In the genomic region with DNA sequence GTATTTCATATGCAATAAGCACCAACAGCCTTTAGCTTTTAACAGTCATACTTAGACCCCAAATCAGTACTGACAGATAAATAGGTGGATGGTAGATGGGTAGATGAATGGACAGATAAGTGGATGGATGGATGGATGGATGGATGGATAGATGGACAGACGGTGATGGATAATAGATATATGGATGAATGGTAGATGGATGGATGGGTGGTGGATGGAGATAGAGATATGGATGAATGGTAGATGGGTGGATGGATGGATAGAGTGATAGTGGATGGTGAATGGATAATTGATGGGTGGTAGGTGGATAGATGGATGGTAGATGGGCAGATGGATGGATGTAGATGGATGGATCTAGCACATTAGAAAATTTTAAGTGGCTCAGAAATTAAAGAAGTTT, we compare ENCODE assay signal across 18 cellular contexts.
"Had no signal": no experiment of that assay in that cellular context is flagged by ENCODE, and none has a peak within 500 bp of the region (broad histone marks: within the 10 kb centered on the region; RNA-seq: fewer than 3 reads in every experiment).

No MANE protein-coding gene starts in this region.

- ATAC-seq: natural killer cell treated with Interleukin-12 subunit alpha and Interleukin-12 subunit beta and Interleukin-15 and Interleukin-18, amount 100 ng/mL, for 72 hours had no signal

- H3K27ac ChIP-seq: left ventricle myocardium inferior, psoas muscle, right lobe of liver, thyroid gland had no signal

- FAIRE-seq: endothelial cell of umbilical vein, kidney had no signal

- H3K27ac Mint-ChIP-seq: activated CD4-positive, alpha-beta memory T cell treated with anti-CD3 and anti-CD28 coated beads, Interleukin-2, amount 10 ng/mL, durations not matched to agents 7 days and 5 days; activated naive CD4-positive, alpha-beta T cell treated with anti-CD3 and anti-CD28 coated beads, Interleukin-2, amount 50 U/mL, for 24 hours; activated T-cell treated with anti-CD3 and anti-CD28 coated beads, Interleukin-2, amount 50 U/mL, for 24 hours had no signal

- H3K27me3 ChIP-seq: foreskin keratinocyte, right lobe of liver, thyroid gland had no signal

- H3K9me3 ChIP-seq: left ventricle myocardium inferior, psoas muscle, right lobe of liver, thyroid gland had no signal

- H3K9me3 Mint-ChIP-seq: activated CD4-positive, alpha-beta memory T cell treated with anti-CD3 and anti-CD28 coated beads, Interleukin-2, amount 10 ng/mL, durations not matched to agents 7 days and 5 days; activated naive CD4-positive, alpha-beta T cell treated with anti-CD3 and anti-CD28 coated beads, Interleukin-2, amount 50 U/mL, for 24 hours; activated T-cell treated with anti-CD3 and anti-CD28 coated beads, Interleukin-2, amount 50 U/mL, for 24 hours had no signal

- H3K27me3 Mint-ChIP-seq: activated CD4-positive, alpha-beta memory T cell treated with anti-CD3 and anti-CD28 coated beads, Interleukin-2, amount 10 ng/mL, durations not matched to agents 7 days and 5 days; activated naive CD4-positive, alpha-beta T cell treated with anti-CD3 and anti-CD28 coated beads, Interleukin-2, amount 50 U/mL, for 24 hours; activated T-cell treated with anti-CD3 and anti-CD28 coated beads, Interleukin-2, amount 50 U/mL, for 24 hours; natural killer cell treated with Interleukin-12 subunit alpha and Interleukin-12 subunit beta and Interleukin-15 and Interleukin-18, amount 100 ng/mL, for 72 hours had no signal

- H3K4me3 Mint-ChIP-seq: activated CD4-positive, alpha-beta memory T cell treated with anti-CD3 and anti-CD28 coated beads, Interleukin-2, amount 10 ng/mL, durations not matched to agents 7 days and 5 days; activated naive CD4-positive, alpha-beta T cell treated with anti-CD3 and anti-CD28 coated beads, Interleukin-2, amount 50 U/mL, for 24 hours; activated T-cell treated with anti-CD3 and anti-CD28 coated beads, Interleukin-2, amount 50 U/mL, for 24 hours had no signal

- H3K4me1 ChIP-seq: psoas muscle, right lobe of liver had no signal

- H3K36me3 Mint-ChIP-seq: activated naive CD4-positive, alpha-beta T cell treated with anti-CD3 and anti-CD28 coated beads, Interleukin-2, amount 50 U/mL, for 24 hours; natural killer cell treated with Interleukin-12 subunit alpha and Interleukin-12 subunit beta and Interleukin-15 and Interleukin-18, amount 100 ng/mL, for 72 hours had no signal

- H3K4me3 ChIP-seq: left ventricle myocardium inferior, psoas muscle, right lobe of liver, thyroid gland had no signal

- H3K36me3 ChIP-seq: left ventricle myocardium inferior, right lobe of liver, thyroid gland had no signal

- DNase-seq: activated CD4-positive, alpha-beta memory T cell treated with anti-CD3 and anti-CD28 coated beads, Interleukin-2, amount 10 ng/mL, durations not matched to agents 7 days and 5 days; activated CD4-positive, alpha-beta T cell treated with anti-CD3 and anti-CD28 coated beads for 4 hours; activated T-cell treated with anti-CD3 and anti-CD28 coated beads, Interleukin-2, amount 50 U/mL, for 24 hours; effector CD8-positive, alpha-beta T cell; glutamatergic neuron; hypothalamus; kidney; left ventricle myocardium inferior; occipital lobe; psoas muscle; right lobe of liver; stimulated activated CD4-positive, alpha-beta T cell treated with anti-CD3 and anti-CD28 coated beads, Interleukin-2, amount 100 ng/mL, for 24 hours; T-helper 2 cell had no signal
